17 cellular contexts compared by ENCODE assay signal in the genomic region with DNA sequence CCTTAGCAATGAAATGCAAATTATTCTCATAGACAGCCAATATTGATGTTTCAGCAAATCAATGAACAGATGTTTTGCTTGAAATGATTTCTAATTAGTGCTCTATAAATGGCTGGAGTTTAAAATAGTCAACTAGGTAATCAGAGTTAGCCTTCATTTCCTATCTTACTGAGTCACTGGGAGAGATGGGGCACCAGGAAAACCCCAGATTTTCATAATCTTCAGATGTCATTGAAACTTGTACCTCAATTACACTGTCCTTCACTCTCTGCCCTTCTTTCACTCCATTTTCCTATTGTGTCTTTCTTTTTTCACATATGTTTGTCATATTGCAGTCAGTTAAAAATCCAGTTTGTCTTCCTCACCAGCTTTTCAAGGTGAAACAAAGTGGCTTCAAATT.
DNase-seq lines count a peak whose midpoint lies in the region; ATAC-seq and FAIRE-seq lines count a peak whose summit lies in the region.
"Had no signal": no experiment of that assay in that cellular context is flagged by ENCODE, and none has a peak within 500 bp of the region (broad histone marks: within the 10 kb centered on the region; RNA-seq: fewer than 3 reads in every experiment).

No MANE protein-coding gene starts in this region.

- peak; percentile 83 for FAIRE-seq in G401.6 (lab: Jason Lieb, UNC)
- FAIRE-seq: GM12891, GM19239 had no signal

- ATAC-seq in activated naive CD8-positive, alpha-beta T cell treated with anti-CD3 and anti-CD28 coated beads, Interleukin-2, amount 50 U/mL, for 24 hours = no peak
- peak; percentile 70 for ATAC-seq in activated T-helper 17 cell treated with anti-CD3 and anti-CD28 coated beads, Interleukin-2, amount 50 U/mL, for 72 hours (replicated peaks)
- ATAC-seq: CD8-positive, alpha-beta T cell had no signal

- H3K27ac Mint-ChIP-seq in activated naive CD8-positive, alpha-beta T cell treated with anti-CD3 and anti-CD28 coated beads, Interleukin-2, amount 50 U/mL, for 24 hours = peak overlapping the region; percentile 24
- H3K27ac Mint-ChIP-seq in activated naive CD8-positive, alpha-beta T cell treated with anti-CD3 and anti-CD28 coated beads for 36 hours = no peak overlapping the region
- H3K27ac Mint-ChIP-seq in activated T-helper 17 cell treated with anti-CD3 and anti-CD28 coated beads, Interleukin-2, amount 50 U/mL, for 72 hours = no peak overlapping the region
- H3K27ac Mint-ChIP-seq: B cell; CD8-positive, alpha-beta T cell had no signal

- H3K9me3 Mint-ChIP-seq in activated naive CD8-positive, alpha-beta T cell treated with anti-CD3 and anti-CD28 coated beads, Interleukin-2, amount 50 U/mL, for 24 hours = no peaks in the 10 kb centered on the region
- no peaks in the 10 kb centered on the region for H3K9me3 Mint-ChIP-seq in activated naive CD8-positive, alpha-beta T cell treated with anti-CD3 and anti-CD28 coated beads for 36 hours
- H3K9me3 Mint-ChIP-seq in activated T-helper 17 cell treated with anti-CD3 and anti-CD28 coated beads, Interleukin-2, amount 50 U/mL, for 72 hours = no peaks in the 10 kb centered on the region
- H3K9me3 Mint-ChIP-seq: CD8-positive, alpha-beta T cell had no signal

- H3K36me3 Mint-ChIP-seq in activated naive CD8-positive, alpha-beta T cell treated with anti-CD3 and anti-CD28 coated beads, Interleukin-2, amount 50 U/mL, for 24 hours (ENCODE audit: low read depth) = no peaks in the 10 kb centered on the region
- H3K36me3 Mint-ChIP-seq in activated naive CD8-positive, alpha-beta T cell treated with anti-CD3 and anti-CD28 coated beads for 36 hours = no peaks in the 10 kb centered on the region
- H3K36me3 Mint-ChIP-seq in activated T-helper 17 cell treated with anti-CD3 and anti-CD28 coated beads, Interleukin-2, amount 50 U/mL, for 72 hours (ENCODE audit: low read depth) = no peaks in the 10 kb centered on the region
- H3K36me3 Mint-ChIP-seq: CD8-positive, alpha-beta T cell had no signal

- H3K4me3 Mint-ChIP-seq in activated naive CD8-positive, alpha-beta T cell treated with anti-CD3 and anti-CD28 coated beads, Interleukin-2, amount 50 U/mL, for 24 hours = no peak overlapping the region
- no peak overlapping the region for H3K4me3 Mint-ChIP-seq in activated naive CD8-positive, alpha-beta T cell treated with anti-CD3 and anti-CD28 coated beads for 36 hours
- no peak overlapping the region for H3K4me3 Mint-ChIP-seq in activated T-helper 17 cell treated with anti-CD3 and anti-CD28 coated beads, Interleukin-2, amount 50 U/mL, for 72 hours
- H3K4me3 Mint-ChIP-seq: B cell; CD8-positive, alpha-beta T cell had no signal

- DNase-seq in activated naive CD8-positive, alpha-beta T cell treated with anti-CD3 and anti-CD28 coated beads, Interleukin-2, amount 50 U/mL, for 24 hours = no peak
- DNase-seq in activated naive CD8-positive, alpha-beta T cell treated with anti-CD3 and anti-CD28 coated beads for 36 hours = no peak
- DNase-seq in NCI-H128 (lab: John Stamatoyannopoulos, UW; ENCODE audit: unreplicated experiment) (no peak), NCI-H1105 (lab: John Stamatoyannopoulos, UW) (no peak), COLO668 (lab: John Stamatoyannopoulos, UW; ENCODE audit: unreplicated experiment) (no peak)
- DNase-seq: 8988T; CD8-positive, alpha-beta T cell; COR-L47; DMS 273 treated with DMSO at 0.1 percent for 48 hours; DMS53; DND-41; EL had no signal

- peaks cover 12% of the 10 kb centered on the region for H3K27me3 Mint-ChIP-seq in activated naive CD8-positive, alpha-beta T cell treated with anti-CD3 and anti-CD28 coated beads, Interleukin-2, amount 50 U/mL, for 24 hours
- no peaks in the 10 kb centered on the region for H3K27me3 Mint-ChIP-seq in activated naive CD8-positive, alpha-beta T cell treated with anti-CD3 and anti-CD28 coated beads for 36 hours
- H3K27me3 Mint-ChIP-seq in activated T-helper 17 cell treated with anti-CD3 and anti-CD28 coated beads, Interleukin-2, amount 50 U/mL, for 72 hours = peaks cover 3% of the 10 kb centered on the region

- peaks cover 8% of the 10 kb centered on the region for H3K4me1 Mint-ChIP-seq in activated naive CD8-positive, alpha-beta T cell treated with anti-CD3 and anti-CD28 coated beads, Interleukin-2, amount 50 U/mL, for 24 hours
- peaks cover 16% of the 10 kb centered on the region for H3K4me1 Mint-ChIP-seq in activated naive CD8-positive, alpha-beta T cell treated with anti-CD3 and anti-CD28 coated beads for 36 hours
- no peaks in the 10 kb centered on the region for H3K4me1 Mint-ChIP-seq in activated T-helper 17 cell treated with anti-CD3 and anti-CD28 coated beads, Interleukin-2, amount 50 U/mL, for 72 hours
- H3K4me1 Mint-ChIP-seq: B cell had no signal
